1 cellular context compared by ENCODE assay signal in genomic region chr4:70836081-70836480, GRCh38.
TF ChIP-seq lines count a peak whose summit lies in the region.

No MANE protein-coding gene starts in this region.

TF ChIP-seq in GM12878, 131 proteins besides CTCF, POLR2A, EP300 and RAD21:
- TF ChIP-seq SPI1 (IDR thresholded peaks at IDR 0.05; ENCODE audit: borderline replicate concordance, insufficient read depth, low read depth, low read length), result peak; percentile 82; the same call in 1 of the 2 replicates
- TF ChIP-seq IRF3 (IDR thresholded peaks at IDR 0.05), result no peak
- no peak for TF ChIP-seq JUNB (IDR thresholded peaks at IDR 0.05)
- TF ChIP-seq ATF7 (IDR thresholded peaks at IDR 0.05; ENCODE audit: low read depth), result peak; percentile 64
